ENCODE assay signal across 18 cellular contexts in the genomic region with DNA sequence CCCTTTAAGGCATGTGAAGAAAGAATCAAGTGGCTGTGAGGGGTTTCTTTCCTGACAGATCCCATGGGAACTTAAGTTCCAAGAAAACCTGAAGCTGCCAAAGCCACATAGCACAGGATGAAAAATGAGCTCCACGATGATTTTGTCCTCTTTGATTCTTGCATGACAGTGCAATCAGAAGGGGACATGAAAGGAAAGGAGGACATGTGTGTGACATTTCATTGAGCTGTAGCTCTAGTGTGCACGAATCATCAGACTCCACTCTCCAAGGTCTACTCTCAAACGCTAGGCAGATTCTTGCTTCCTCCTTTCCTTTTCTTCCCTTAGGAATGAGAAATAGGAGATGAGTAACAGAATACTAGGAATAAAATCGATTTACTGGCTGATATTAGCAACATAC.
DNase-seq lines count a peak whose midpoint lies in the region; ATAC-seq, FAIRE-seq and TF ChIP-seq lines count a peak whose summit lies in the region.
"Had no signal": no experiment of that assay in that cellular context is flagged by ENCODE, and none has a peak within 500 bp of the region (broad histone marks: within the 10 kb centered on the region; RNA-seq: fewer than 3 reads in every experiment).

No MANE protein-coding gene starts in this region.

- peak overlapping the region in 8 of 11 experiments; percentile 28 to 66 (median 50); a peak in 14 of 22 replicates for H3K4me2 ChIP-seq in BLaER1 treated with 17β-estradiol and CSF1 and Interleukin-3, amounts not matched to agents 10 nM and 100 nM
- H3K4me2 ChIP-seq in H1 (ENCODE audit: insufficient read depth in 1 of 2, low read depth in 2 of 2, low read length in 2 of 2) (no peak overlapping the region; a peak in 1 of 4 replicates), neural progenitor cell (peak overlapping the region; percentile 37)

- H2AK5ac ChIP-seq in H1 (ENCODE audit: low read depth, low read length): no peak overlapping the region

- no peak for TF ChIP-seq CTCF in HEK293 (tag by site-specific recombination; IDR thresholded peaks at IDR 0.05)
- TF ChIP-seq CTCF in H1 (IDR thresholded peaks at IDR 0.05; ENCODE audit: control extremely low read depth in 1 of 3, insufficient read depth in 1 of 3, low read depth in 1 of 3, low read length in 3 of 3): no peak
- no peak for TF ChIP-seq CTCF in neural progenitor cell (IDR thresholded peaks at IDR 0.05)

- no peak overlapping the region for H3K4me3 Mint-ChIP-seq in neural progenitor cell
- no peak overlapping the region for H3K4me3 Mint-ChIP-seq in activated naive CD8-positive, alpha-beta T cell treated with anti-CD3 and anti-CD28 coated beads, Interleukin-2, amount 50 U/mL, for 24 hours
- H3K4me3 Mint-ChIP-seq: B cell; CD8-positive, alpha-beta memory T cell had no signal

- no peak overlapping the region for H3K23ac ChIP-seq in H1 (ENCODE audit: insufficient read length)

- POLR2A ChIA-PET in HEK293 (lab: Yijun Ruan, JAX): interaction anchor here (0.7 kb wide), 2 partner anchors 28 to 46 kb away, joined by 3 read pairs; no protein-coding TSS in a partner anchor
- POLR2A ChIA-PET in H1 (lab: Charles Lee; ENCODE audit: partially characterized antibody): no interaction called here

- TF ChIP-seq EP300 in H1 (IDR thresholded peaks at IDR 0.05; ENCODE audit: borderline replicate concordance in 1 of 2, low read depth in 2 of 2, low read length in 2 of 2): no peak

- H3K18ac ChIP-seq in H1 (ENCODE audit: extremely low read depth, low read length): no peak overlapping the region

- DNase-seq in H1 (ENCODE audit: low read depth in 1 of 2, low spot score in 2 of 2) (no peak), neural progenitor cell (ENCODE audit: low spot score) (peak; percentile 2), D341Med (ENCODE audit: low spot score) (no peak), RPMI8226 (no peak), NCI-H2029 treated with DMSO at 0.1 percent for 48 hours (lab: John Stamatoyannopoulos, UW) (no peak)
- DNase-seq in activated naive CD8-positive, alpha-beta T cell treated with anti-CD3 and anti-CD28 coated beads, Interleukin-2, amount 50 U/mL, for 24 hours: no peak
- DNase-seq: CD8-positive, alpha-beta memory T cell; DMS 273 treated with DMSO at 0.1 percent for 48 hours; H7; Kasumi-1; NCI-H1105 treated with DMSO at 0.1 percent for 48 hours; NCI-H187 treated with DMSO at 0.1 percent for 48 hours; NCI-H524 treated with DMSO at 0.1 percent for 48 hours; OCI-M1 had no signal

- H3K27me3 ChIP-seq in BLaER1 treated with 17β-estradiol and CSF1 and Interleukin-3, amounts not matched to agents 10 nM and 100 nM: no peaks in the 10 kb centered on the region
- no peaks in the 10 kb centered on the region for H3K27me3 ChIP-seq in H1 (replicated peaks in 1 of 4; ENCODE audit: control insufficient read depth in 3 of 4, extremely low read depth in 1 of 4, insufficient read depth in 3 of 4, low read length in 3 of 4)
- no peaks in the 10 kb centered on the region for H3K27me3 ChIP-seq in neural progenitor cell

- H3K79me2 ChIP-seq in H1 (ENCODE audit: control insufficient read depth in 1 of 2, insufficient read depth in 2 of 2, low read length in 2 of 2): no peaks in the 10 kb centered on the region
- no peaks in the 10 kb centered on the region for H3K79me2 ChIP-seq in neural progenitor cell (ENCODE audit: low read depth)

- TF ChIP-seq RAD21 in H1 (IDR thresholded peaks at IDR 0.05 in 1 of 2, conservative IDR thresholded peaks at IDR 0.05 in 1 of 2; ENCODE audit: low read depth in 2 of 2, low read length in 2 of 2): no peak

- WGBS in H1 (ENCODE audit: extremely low coverage in 1 of 2, insufficient coverage in 1 of 2, insufficient read length in 1 of 2, insufficient replicate concordance in 2 of 2, low coverage in 1 of 2, low lambda C conversion rate in 2 of 2, missing lambda C conversion rate in 1 of 2), 2 experiments: 83% methylated on average over 4 of the region's 4 CpGs; no CpG with 5 or more reads in 1 of the 2 experiments

- no peak overlapping the region for H3K9ac ChIP-seq in BLaER1 treated with 17β-estradiol and CSF1 and Interleukin-3, amounts not matched to agents 10 nM and 100 nM
- H3K9ac ChIP-seq in H1 (replicated peaks in 1 of 4; ENCODE audit: extremely low read depth in 1 of 4, low read depth in 3 of 4, low read length in 3 of 4): no peak overlapping the region
- H3K9ac ChIP-seq in neural progenitor cell: no peak overlapping the region

- H2BK20ac ChIP-seq in H1 (ENCODE audit: low read length): no peak overlapping the region

- no peaks in the 10 kb centered on the region for H3K27me3 Mint-ChIP-seq in neural progenitor cell (ENCODE audit: insufficient read depth, low read depth)
- peaks cover 13% of the 10 kb centered on the region for H3K27me3 Mint-ChIP-seq in activated naive CD8-positive, alpha-beta T cell treated with anti-CD3 and anti-CD28 coated beads, Interleukin-2, amount 50 U/mL, for 24 hours
- H3K27me3 Mint-ChIP-seq: B cell; CD8-positive, alpha-beta memory T cell had no signal

- no peak overlapping the region for H3K4me3 ChIP-seq in BLaER1 treated with 17β-estradiol and CSF1 and Interleukin-3, amounts not matched to agents 10 nM and 100 nM
- no peak overlapping the region for H3K4me3 ChIP-seq in HEK293 (ENCODE audit: low read depth, low read length)
- no peak overlapping the region for H3K4me3 ChIP-seq in H1 (ENCODE audit: extremely low read depth in 1 of 4, insufficient read depth in 2 of 4, low read depth in 3 of 4, low read length in 4 of 4)
- H3K4me3 ChIP-seq in neural progenitor cell: no peak overlapping the region
- H3K4me3 ChIP-seq: SK-N-MC had no signal

- H2AFZ ChIP-seq in H1 (ENCODE audit: low read length) (peak overlapping the region; percentile 88; the same call in 1 of the 2 replicates), neural progenitor cell (replicated peaks) (no peak overlapping the region)

- H3K23me2 ChIP-seq in H1 (ENCODE audit: low read depth, low read length): no peaks in the 10 kb centered on the region

- peaks cover 9% of the 10 kb centered on the region for H3K36me3 Mint-ChIP-seq in neural progenitor cell
- H3K36me3 Mint-ChIP-seq in activated naive CD8-positive, alpha-beta T cell treated with anti-CD3 and anti-CD28 coated beads, Interleukin-2, amount 50 U/mL, for 24 hours (ENCODE audit: low read depth): no peaks in the 10 kb centered on the region
- H3K36me3 Mint-ChIP-seq: CD8-positive, alpha-beta memory T cell had no signal

- H2BK15ac ChIP-seq in H1 (ENCODE audit: low read length): no peak overlapping the region

- peaks cover 0 to 16% (median 11%) of the 10 kb centered on the region in 11 experiments; a peak in 15 of 22 replicates for H3K9me3 ChIP-seq in BLaER1 treated with 17β-estradiol and CSF1 and Interleukin-3, amounts not matched to agents 10 nM and 100 nM (replicated peaks in 1 of 11)
- no peaks in the 10 kb centered on the region for H3K9me3 ChIP-seq in HEK293 (ENCODE audit: control insufficient read depth, insufficient read depth, low read depth, low read length)
- no peaks in the 10 kb centered on the region for H3K9me3 ChIP-seq in H1 (ENCODE audit: insufficient read depth in 2 of 2, low read depth in 1 of 2, low read length in 1 of 2)
- H3K9me3 ChIP-seq in neural progenitor cell (ENCODE audit: low read depth): no peaks in the 10 kb centered on the region

- H4K20me1 ChIP-seq in BLaER1 treated with 17β-estradiol and CSF1 and Interleukin-3, amounts not matched to agents 10 nM and 100 nM: no peaks in the 10 kb centered on the region
- H4K20me1 ChIP-seq in H1 (replicated peaks in 1 of 2; ENCODE audit: control insufficient read depth in 1 of 2, insufficient read depth in 2 of 2, low read length in 2 of 2) (no peaks in the 10 kb centered on the region), neural progenitor cell (ENCODE audit: low read depth) (no peaks in the 10 kb centered on the region)

- no peak overlapping the region for H3K27ac ChIP-seq in BLaER1 treated with 17β-estradiol and CSF1 and Interleukin-3, amounts not matched to agents 10 nM and 100 nM
- no peak overlapping the region for H3K27ac ChIP-seq in HEK293 (ENCODE audit: extremely low read depth, low read depth, low read length)
- H3K27ac ChIP-seq in H1 (ENCODE audit: low read depth, low read length): no peak overlapping the region
- no peak overlapping the region for H3K27ac ChIP-seq in neural progenitor cell
- H3K27ac ChIP-seq: SK-N-MC had no signal

- peaks cover 37% of the 10 kb centered on the region for H3K4me1 Mint-ChIP-seq in neural progenitor cell
- peaks cover 6% of the 10 kb centered on the region for H3K4me1 Mint-ChIP-seq in activated naive CD8-positive, alpha-beta T cell treated with anti-CD3 and anti-CD28 coated beads, Interleukin-2, amount 50 U/mL, for 24 hours
- H3K4me1 Mint-ChIP-seq: CD8-positive, alpha-beta memory T cell had no signal

- peak overlapping the region; percentile 67 for H3K27ac Mint-ChIP-seq in neural progenitor cell
- H3K27ac Mint-ChIP-seq in activated naive CD8-positive, alpha-beta T cell treated with anti-CD3 and anti-CD28 coated beads, Interleukin-2, amount 50 U/mL, for 24 hours: no peak overlapping the region
- H3K27ac Mint-ChIP-seq: B cell; CD8-positive, alpha-beta memory T cell had no signal

- no peak for FAIRE-seq in H1 (lab: Jason Lieb, UNC)

- H4K91ac ChIP-seq in H1 (replicated peaks; ENCODE audit: insufficient read length, low read length): no peak overlapping the region

- no peak overlapping the region for H4K5ac ChIP-seq in H1 (ENCODE audit: insufficient read length, low read depth, low read length)

- no peak overlapping the region for H2BK120ac ChIP-seq in H1 (replicated peaks; ENCODE audit: low read depth, low read length)

- no peak overlapping the region for H2BK12ac ChIP-seq in H1 (ENCODE audit: low read depth, low read length)

- H3K4me1 ChIP-seq in BLaER1 treated with 17β-estradiol and CSF1 and Interleukin-3, amounts not matched to agents 10 nM and 100 nM: peaks cover 8 to 40% (median 33%) of the 10 kb centered on the region in 10 experiments
- H3K4me1 ChIP-seq in HEK293 (ENCODE audit: control insufficient read depth, insufficient read depth, low read length) (peaks cover 6% of the 10 kb centered on the region), H1 (replicated peaks in 1 of 4; ENCODE audit: control insufficient read depth in 3 of 4, insufficient read depth in 4 of 4, low read length in 3 of 4) (peaks cover 0 to 6% (median 1%) of the 10 kb centered on the region in 4 experiments; a peak in 2 of 7 replicates), neural progenitor cell (peaks cover 30% of the 10 kb centered on the region)

- no peak overlapping the region for H3K4ac ChIP-seq in H1 (replicated peaks; ENCODE audit: insufficient read length, low read depth, low read length)

- H3K9me3 Mint-ChIP-seq in neural progenitor cell: peaks cover 9% of the 10 kb centered on the region
- H3K9me3 Mint-ChIP-seq in activated naive CD8-positive, alpha-beta T cell treated with anti-CD3 and anti-CD28 coated beads, Interleukin-2, amount 50 U/mL, for 24 hours: peaks cover 6% of the 10 kb centered on the region

- no peaks in the 10 kb centered on the region for H3K79me1 ChIP-seq in H1 (ENCODE audit: low read depth, low read length)

- H3K14ac ChIP-seq in H1 (ENCODE audit: insufficient read length): no peak overlapping the region

- no peaks in the 10 kb centered on the region for H3K36me3 ChIP-seq in BLaER1 treated with 17β-estradiol and CSF1 and Interleukin-3, amounts not matched to agents 10 nM and 100 nM
- H3K36me3 ChIP-seq in HEK293 (ENCODE audit: control insufficient read depth in 2 of 2, insufficient read depth in 1 of 2, low read length in 2 of 2): no peaks in the 10 kb centered on the region
- no peaks in the 10 kb centered on the region for H3K36me3 ChIP-seq in H1 (ENCODE audit: control insufficient read depth in 2 of 4, insufficient read depth in 4 of 4, low read length in 3 of 4)
- H3K36me3 ChIP-seq in neural progenitor cell: no peaks in the 10 kb centered on the region

- CTCF ChIA-PET in HEK293 (lab: Yijun Ruan, JAX): interaction anchor here (0.7 kb wide), 1 partner anchor 130 kb away, joined by 3 read pairs; no protein-coding TSS in a partner anchor
- CTCF ChIA-PET in H1 (lab: Charles Lee; ENCODE audit: partially characterized antibody): no interaction called here

- no peak overlapping the region for H3K56ac ChIP-seq in H1 (replicated peaks; ENCODE audit: insufficient read length, low read depth, low read length)

- ATAC-seq in activated naive CD8-positive, alpha-beta T cell treated with anti-CD3 and anti-CD28 coated beads, Interleukin-2, amount 50 U/mL, for 24 hours: no peak

- no peak overlapping the region for H2BK5ac ChIP-seq in H1 (ENCODE audit: low read depth, low read length)

- H4K8ac ChIP-seq in H1 (ENCODE audit: extremely low read depth, insufficient read depth, low read length): no peak overlapping the region

- no peak for TF ChIP-seq POLR2A in H1 (IDR thresholded peaks at IDR 0.05; ENCODE audit: control extremely low read depth in 1 of 2, low read depth in 2 of 2, low read length in 2 of 2)

- H3F3A ChIP-seq in neural progenitor cell (ENCODE audit: low read depth): peaks cover 9% of the 10 kb centered on the region

Comparison
In these comparisons a context has a peak if more than half of its experiments do, and no peak if none do; other contexts are left out.
1. H3K4me2 ChIP-seq: peak in BLaER1 treated with 17β-estradiol and CSF1 and Interleukin-3, amounts not matched to agents 10 nM and 100 nM (8 of 11) and neural progenitor cell (single experiment); none in H1 (0 of 2).